ENCODE assay signal across 21 cellular contexts in the genomic region with DNA sequence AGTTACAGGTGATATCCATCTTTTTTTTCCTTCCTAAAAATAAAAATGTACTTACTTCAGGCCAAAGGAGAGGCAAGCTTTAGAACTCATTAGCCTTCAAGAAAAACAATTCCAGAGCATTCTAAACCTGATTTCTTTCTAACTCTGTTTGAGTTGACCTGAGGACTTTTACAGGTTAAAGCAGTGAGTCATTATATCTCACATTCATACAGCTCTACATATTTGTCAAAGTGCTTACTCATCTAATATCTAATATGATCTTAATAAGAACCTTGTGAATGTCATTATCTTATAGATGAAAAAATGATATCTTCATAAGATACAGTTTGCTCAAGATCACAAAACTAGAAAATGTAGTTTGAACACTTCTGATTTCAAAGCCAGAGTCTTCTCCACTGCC.
A peak's percentile ranks its signal among the peaks of the same experiment; 100 is the strongest.
DNase-seq lines count a peak whose midpoint lies in the region; ATAC-seq, FAIRE-seq and TF ChIP-seq lines count a peak whose summit lies in the region.
"Had no signal": no experiment of that assay in that cellular context is flagged by ENCODE, and none has a peak within 500 bp of the region (broad histone marks: within the 10 kb centered on the region; RNA-seq: fewer than 3 reads in every experiment).

No MANE protein-coding gene starts in this region.

- peak; percentile 57; a peak in 5 of 6 replicates for ATAC-seq in A549
- no peak for ATAC-seq in GM19324 (IDR thresholded peaks at IDR 0.05; ENCODE audit: low FRiP score, unreplicated experiment)
- ATAC-seq: naive thymus-derived CD8-positive, alpha-beta T cell had no signal

- no peak for TF ChIP-seq POLR2A in A549 (IDR thresholded peaks at IDR 0.05; ENCODE audit: low read length)

- no peak overlapping the region for H3K9ac ChIP-seq in Karpas-422 (ENCODE audit: low read length)

- no peaks in the 10 kb centered on the region for H4K20me1 ChIP-seq in Karpas-422 (ENCODE audit: insufficient read depth, low read depth, low read length)

- H3K9me2 ChIP-seq in Karpas-422 (replicated peaks; ENCODE audit: insufficient read depth, low read length), result no peaks in the 10 kb centered on the region

- H3K4me3 ChIP-seq in A549, result peak overlapping the region; percentile 18; the same call in 1 of the 3 replicates
- no peak overlapping the region for H3K4me3 ChIP-seq in choroid plexus epithelial cell (ENCODE audit: low read depth, low read length)
- no peak overlapping the region for H3K4me3 ChIP-seq in mesodermal cell (ENCODE audit: extremely low read depth, insufficient read depth, low read length, poor library complexity, severe bottlenecking)
- no peak overlapping the region for H3K4me3 ChIP-seq in Karpas-422 (ENCODE audit: low read length)
- H3K4me3 ChIP-seq: MG63, psoas muscle, upper lobe of left lung had no signal

- H3K27ac ChIP-seq in A549 (peak overlapping the region; percentile 89 to 90), mesodermal cell (ENCODE audit: low read depth, low read length, severe bottlenecking) (peak overlapping the region; percentile 18), Karpas-422 (ENCODE audit: low read length) (no peak overlapping the region)
- H3K27ac ChIP-seq: psoas muscle, upper lobe of left lung had no signal

- TF ChIP-seq EP300 in A549 (IDR thresholded peaks at IDR 0.05), result no peak

- no peak for TF ChIP-seq RAD21 in A549 (conservative IDR thresholded peaks at IDR 0.05 in 1 of 2, IDR thresholded peaks at IDR 0.05 in 1 of 2)

- TF ChIP-seq CTCF in A549 (IDR thresholded peaks at IDR 0.05) (no peak), choroid plexus epithelial cell (conservative IDR thresholded peaks at IDR 0.05; ENCODE audit: low read depth, low read length) (no peak)

- POLR2A ChIA-PET in A549 (lab: Yijun Ruan, JAX), result interaction anchor here (0.5 to 1.3 kb wide), 5 partner anchors 8 to 54 kb away, joined by 3 to 6 read pairs (median 4); no protein-coding TSS in a partner anchor

- no peaks in the 10 kb centered on the region for H3K36me3 ChIP-seq in mesodermal cell (ENCODE audit: control insufficient read depth, insufficient read depth, low read length)
- no peaks in the 10 kb centered on the region for H3K36me3 ChIP-seq in Karpas-422 (ENCODE audit: insufficient read depth, low read length)
- H3K36me3 ChIP-seq: MG63, upper lobe of left lung had no signal

- peaks cover 52% of the 10 kb centered on the region for H3K4me1 ChIP-seq in A549
- H3K4me1 ChIP-seq in mesodermal cell (ENCODE audit: control insufficient read depth, insufficient read depth, low read length, poor library complexity, severe bottlenecking), result peaks cover 36% of the 10 kb centered on the region
- H3K4me1 ChIP-seq in Karpas-422 (ENCODE audit: low read length), result no peaks in the 10 kb centered on the region

- CTCF ChIA-PET in A549 (lab: Yijun Ruan, JAX), result interaction anchor here (0.7 to 3.2 kb wide), 3 partner anchors 80 to 345 kb away, joined by 3 to 13 read pairs (median 13); no protein-coding TSS in a partner anchor

- no peaks in the 10 kb centered on the region for H3K79me2 ChIP-seq in Karpas-422 (ENCODE audit: low read length)

- 0 out of 2 replicates have a peak, but pooled peaks cover 3% of the 10 kb centered on the region for H3K27me3 ChIP-seq in Karpas-422 (ENCODE audit: low read length)
- H3K27me3 ChIP-seq: MG63, upper lobe of left lung had no signal

- H3K4me2 ChIP-seq in A549 (peak overlapping the region; percentile 76), Karpas-422 (ENCODE audit: low read depth, low read length, poor library complexity, severe bottlenecking) (no peak overlapping the region)

- DNase-seq in A549 (ENCODE audit: low read depth in 1 of 2, low spot score in 1 of 2) (peak in 1 of 2 experiments; percentile 48), NCI-H460 (ENCODE audit: extremely low read depth, low read depth) (peak; percentile 33), choroid plexus epithelial cell (ENCODE audit: low read depth) (peak; percentile 68), NCI-H524 (lab: John Stamatoyannopoulos, UW) (no peak), Karpas-422 (no peak)
- DNase-seq in stimulated activated CD4-positive, alpha-beta T cell treated with anti-CD3 and anti-CD28 coated beads, Interleukin-4, amount 100 ng/mL, for 1 hour, result no peak
- DNase-seq: ACHN; activated CD4-positive, CD25-positive, alpha-beta regulatory T cell treated with anti-CD3 and anti-CD28 coated beads, Interleukin-2, amount 50 U/mL, for 72 hours; activated effector memory CD4-positive, alpha-beta T cell treated with Interleukin-2 at 50 U/mL for 16 hours; amniotic stem cell; CD4-positive, alpha-beta memory T cell; MG63; naive thymus-derived CD8-positive, alpha-beta T cell; NCI-H345; psoas muscle; SHP77; stimulated activated naive CD4-positive, alpha-beta T cell had no signal

- H2AFZ ChIP-seq in Karpas-422 (ENCODE audit: low read length), result no peak overlapping the region

- H3K9me3 ChIP-seq in A549, result no peaks in the 10 kb centered on the region
- H3K9me3 ChIP-seq in mesodermal cell (ENCODE audit: control insufficient read depth, low read length), result no peaks in the 10 kb centered on the region
- no peaks in the 10 kb centered on the region for H3K9me3 ChIP-seq in Karpas-422 (ENCODE audit: low read length)
- H3K9me3 ChIP-seq: MG63, psoas muscle, upper lobe of left lung had no signal

- FAIRE-seq in A549 (lab: Jason Lieb, UNC), result no peak
- FAIRE-seq: GM19239 had no signal

TF ChIP-seq in A549, 52 proteins besides CTCF, POLR2A, EP300 and RAD21:
- 0 out of 2 replicates have a peak, but pooled peaks have one; percentile 16 for TF ChIP-seq JUNB (IDR thresholded peaks at IDR 0.05)
- TF ChIP-seq, protein P1, sequence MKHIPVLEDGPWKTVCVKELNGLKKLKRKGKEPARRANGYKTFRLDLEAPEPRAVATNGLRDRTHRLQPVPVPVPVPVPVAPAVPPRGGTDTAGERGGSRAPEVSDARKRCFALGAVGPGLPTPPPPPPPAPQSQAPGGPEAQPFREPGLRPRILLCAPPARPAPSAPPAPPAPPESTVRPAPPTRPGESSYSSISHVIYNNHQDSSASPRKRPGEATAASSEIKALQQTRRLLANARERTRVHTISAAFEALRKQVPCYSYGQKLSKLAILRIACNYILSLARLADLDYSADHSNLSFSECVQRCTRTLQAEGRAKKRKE (CRISPR knock-in tag; IDR thresholded peaks at IDR 0.05; ENCODE audit: low read depth), result 0 out of 2 replicates have a peak, but pooled peaks have one; percentile 18
- TF ChIP-seq FOSL2 (IDR thresholded peaks at IDR 0.05), result 0 out of 2 replicates have a peak, but pooled peaks have one; percentile 31
- peak; percentile 90 for TF ChIP-seq FOSL2 (CRISPR knock-in tag; IDR thresholded peaks at IDR 0.05)
- TF ChIP-seq RARB (CRISPR knock-in tag; IDR thresholded peaks at IDR 0.05), result peak; percentile 45; the same call in 1 of the 2 replicates
- no peak for TF ChIP-seq ZNF302 (CRISPR knock-in tag; IDR thresholded peaks at IDR 0.05)
- TF ChIP-seq HEYL (CRISPR knock-in tag; IDR thresholded peaks at IDR 0.05), result 0 out of 2 replicates have a peak, but pooled peaks have one; percentile 14
- TF ChIP-seq PHF8 (IDR thresholded peaks at IDR 0.05; ENCODE audit: borderline replicate concordance, low read depth), result no peak
- TF ChIP-seq MAFK (IDR thresholded peaks at IDR 0.05; ENCODE audit: partially characterized antibody), result peak; percentile 99

Comparison
In these comparisons a context has a peak if more than half of its experiments do, and no peak if none do; other contexts are left out.
1. DNase-seq: peak in NCI-H460 (single experiment) and choroid plexus epithelial cell (single experiment); none in NCI-H524 (0 of 2), stimulated activated CD4-positive, alpha-beta T cell treated with anti-CD3 and anti-CD28 coated beads, Interleukin-4, amount 100 ng/mL, for 1 hour (single experiment) and Karpas-422 (single experiment).